In the genomic region with DNA sequence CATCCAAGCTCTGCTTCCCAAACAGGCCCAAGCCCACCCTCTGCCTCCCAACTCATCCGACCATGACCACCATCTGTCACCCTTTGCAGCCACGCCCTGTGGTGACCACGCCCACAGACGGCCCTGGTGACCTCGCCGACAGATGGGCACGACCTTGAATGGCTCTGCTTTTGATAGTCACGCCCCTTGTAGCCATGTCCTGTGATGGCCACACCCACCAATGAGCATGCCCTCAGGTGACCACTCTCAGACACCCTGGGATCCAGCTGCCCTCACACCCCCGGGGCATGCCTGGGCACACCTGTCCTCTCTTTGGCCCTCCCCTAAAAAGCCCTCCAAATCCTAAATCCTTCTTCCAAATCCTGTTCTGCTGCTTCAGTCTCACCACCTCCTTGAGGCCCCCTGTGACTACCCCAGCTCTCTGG, we compare ENCODE assay signal across 1 cellular context.
TF ChIP-seq lines count a peak whose summit lies in the region.

No MANE protein-coding gene starts in this region.

TF ChIP-seq in HepG2, 621 proteins besides CTCF, POLR2A, EP300 and RAD21 (continued from another document and continues in another):
- TF ChIP-seq, protein P1, sequence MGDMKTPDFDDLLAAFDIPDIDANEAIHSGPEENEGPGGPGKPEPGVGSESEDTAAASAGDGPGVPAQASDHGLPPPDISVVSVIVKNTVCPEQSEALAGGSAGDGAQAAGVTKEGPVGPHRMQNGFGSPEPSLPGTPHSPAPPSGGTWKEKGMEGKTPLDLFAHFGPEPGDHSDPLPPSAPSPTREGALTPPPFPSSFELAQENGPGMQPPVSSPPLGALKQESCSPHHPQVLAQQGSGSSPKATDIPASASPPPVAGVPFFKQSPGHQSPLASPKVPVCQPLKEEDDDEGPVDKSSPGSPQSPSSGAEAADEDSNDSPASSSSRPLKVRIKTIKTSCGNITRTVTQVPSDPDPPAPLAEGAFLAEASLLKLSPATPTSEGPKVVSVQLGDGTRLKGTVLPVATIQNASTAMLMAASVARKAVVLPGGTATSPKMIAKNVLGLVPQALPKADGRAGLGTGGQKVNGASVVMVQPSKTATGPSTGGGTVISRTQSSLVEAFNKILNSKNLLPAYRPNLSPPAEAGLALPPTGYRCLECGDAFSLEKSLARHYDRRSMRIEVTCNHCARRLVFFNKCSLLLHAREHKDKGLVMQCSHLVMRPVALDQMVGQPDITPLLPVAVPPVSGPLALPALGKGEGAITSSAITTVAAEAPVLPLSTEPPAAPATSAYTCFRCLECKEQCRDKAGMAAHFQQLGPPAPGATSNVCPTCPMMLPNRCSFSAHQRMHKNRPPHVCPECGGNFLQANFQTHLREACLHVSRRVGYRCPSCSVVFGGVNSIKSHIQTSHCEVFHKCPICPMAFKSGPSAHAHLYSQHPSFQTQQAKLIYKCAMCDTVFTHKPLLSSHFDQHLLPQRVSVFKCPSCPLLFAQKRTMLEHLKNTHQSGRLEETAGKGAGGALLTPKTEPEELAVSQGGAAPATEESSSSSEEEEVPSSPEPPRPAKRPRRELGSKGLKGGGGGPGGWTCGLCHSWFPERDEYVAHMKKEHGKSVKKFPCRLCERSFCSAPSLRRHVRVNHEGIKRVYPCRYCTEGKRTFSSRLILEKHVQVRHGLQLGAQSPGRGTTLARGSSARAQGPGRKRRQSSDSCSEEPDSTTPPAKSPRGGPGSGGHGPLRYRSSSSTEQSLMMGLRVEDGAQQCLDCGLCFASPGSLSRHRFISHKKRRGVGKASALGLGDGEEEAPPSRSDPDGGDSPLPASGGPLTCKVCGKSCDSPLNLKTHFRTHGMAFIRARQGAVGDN (CRISPR knock-in tag; IDR thresholded peaks at IDR 0.05) = no peak
- TF ChIP-seq SP1 (IDR thresholded peaks at IDR 0.05) (no peak), SP1 (CRISPR knock-in tag; IDR thresholded peaks at IDR 0.05) (peak; percentile 31; the same call in 1 of the 2 replicates), YEATS2 (CRISPR knock-in tag; IDR thresholded peaks at IDR 0.05; ENCODE audit: borderline replicate concordance) (no peak), MZF1 (CRISPR knock-in tag; IDR thresholded peaks at IDR 0.05; ENCODE audit: borderline replicate concordance) (peak; percentile 32; the same call in 1 of the 2 replicates), HMG20A (CRISPR knock-in tag; IDR thresholded peaks at IDR 0.05; ENCODE audit: borderline replicate concordance) (no peak), TRIM24 (CRISPR knock-in tag; IDR thresholded peaks at IDR 0.05) (no peak), JUN (CRISPR knock-in tag; IDR thresholded peaks at IDR 0.05) (no peak), CCAR2 (optimal IDR thresholded peaks at IDR 0.05; ENCODE audit: low read depth, low read length) (no peak), ZNF354B (CRISPR knock-in tag; IDR thresholded peaks at IDR 0.05) (no peak), ZNF724P (CRISPR knock-in tag; IDR thresholded peaks at IDR 0.05; ENCODE audit: borderline replicate concordance) (no peak), RBAK (CRISPR knock-in tag; IDR thresholded peaks at IDR 0.05) (no peak), NR1H2 (CRISPR knock-in tag; IDR thresholded peaks at IDR 0.05; ENCODE audit: borderline replicate concordance, low read depth) (no peak), ZNF776 (CRISPR knock-in tag; IDR thresholded peaks at IDR 0.05) (no peak), ZNF441 (CRISPR knock-in tag; IDR thresholded peaks at IDR 0.05; ENCODE audit: borderline replicate concordance) (no peak), SP2 (CRISPR knock-in tag; IDR thresholded peaks at IDR 0.05) (no peak), TAF1 (CRISPR knock-in tag; IDR thresholded peaks at IDR 0.05) (no peak), RBM39 (IDR thresholded peaks at IDR 0.05; ENCODE audit: low read depth, low read length, poor library complexity, severe bottlenecking) (no peak), NR2F6 (IDR thresholded peaks at IDR 0.05) (no peak), NR2F6 (CRISPR knock-in tag; IDR thresholded peaks at IDR 0.05) (no peak), ZNF569 (CRISPR knock-in tag; IDR thresholded peaks at IDR 0.05; ENCODE audit: borderline replicate concordance) (no peak), MAF1 (CRISPR knock-in tag; IDR thresholded peaks at IDR 0.05; ENCODE audit: borderline replicate concordance) (no peak), ARHGAP35 (CRISPR knock-in tag; IDR thresholded peaks at IDR 0.05; ENCODE audit: borderline replicate concordance) (no peak), DNMT3B (CRISPR knock-in tag; conservative IDR thresholded peaks at IDR 0.05) (no peak), ZNF333 (CRISPR knock-in tag; IDR thresholded peaks at IDR 0.05; ENCODE audit: borderline replicate concordance) (0 out of 2 replicates have a peak, but pooled peaks have one; percentile 11), ZNF772 (CRISPR knock-in tag; IDR thresholded peaks at IDR 0.05) (no peak; the same call in 1 of the 2 replicates), ZFP36L1 (CRISPR knock-in tag; IDR thresholded peaks at IDR 0.05) (no peak), ZNF766 (CRISPR knock-in tag; IDR thresholded peaks at IDR 0.05; ENCODE audit: borderline replicate concordance) (no peak), MED8 (CRISPR knock-in tag; IDR thresholded peaks at IDR 0.05; ENCODE audit: insufficient replicate concordance) (peak; percentile 5), ZFP90 (CRISPR knock-in tag; IDR thresholded peaks at IDR 0.05; ENCODE audit: borderline replicate concordance) (no peak), TEAD3 (CRISPR knock-in tag; optimal IDR thresholded peaks at IDR 0.05; ENCODE audit: borderline replicate concordance) (no peak), CCDC6 (CRISPR knock-in tag; IDR thresholded peaks at IDR 0.05) (no peak), ZNF83 (CRISPR knock-in tag; IDR thresholded peaks at IDR 0.05; ENCODE audit: borderline replicate concordance) (0 out of 2 replicates have a peak, but pooled peaks have one; percentile 46), HNRNPH1 (optimal IDR thresholded peaks at IDR 0.05; ENCODE audit: low read depth, low read length) (no peak), NR2F2 (IDR thresholded peaks at IDR 0.05; ENCODE audit: borderline replicate concordance, low read depth) (no peak), CREM (IDR thresholded peaks at IDR 0.05) (no peak), CREM (CRISPR knock-in tag; IDR thresholded peaks at IDR 0.05) (no peak), ARID2 (CRISPR knock-in tag; IDR thresholded peaks at IDR 0.05; ENCODE audit: borderline replicate concordance) (no peak), ZFP82 (CRISPR knock-in tag; IDR thresholded peaks at IDR 0.05; ENCODE audit: borderline replicate concordance) (no peak), TEAD2 (CRISPR knock-in tag; IDR thresholded peaks at IDR 0.05) (no peak), TBX3 (IDR thresholded peaks at IDR 0.05; ENCODE audit: borderline replicate concordance) (0 out of 2 replicates have a peak, but pooled peaks have one; percentile 26), RFX1 (IDR thresholded peaks at IDR 0.05) (no peak)
- TF ChIP-seq, protein P2, sequence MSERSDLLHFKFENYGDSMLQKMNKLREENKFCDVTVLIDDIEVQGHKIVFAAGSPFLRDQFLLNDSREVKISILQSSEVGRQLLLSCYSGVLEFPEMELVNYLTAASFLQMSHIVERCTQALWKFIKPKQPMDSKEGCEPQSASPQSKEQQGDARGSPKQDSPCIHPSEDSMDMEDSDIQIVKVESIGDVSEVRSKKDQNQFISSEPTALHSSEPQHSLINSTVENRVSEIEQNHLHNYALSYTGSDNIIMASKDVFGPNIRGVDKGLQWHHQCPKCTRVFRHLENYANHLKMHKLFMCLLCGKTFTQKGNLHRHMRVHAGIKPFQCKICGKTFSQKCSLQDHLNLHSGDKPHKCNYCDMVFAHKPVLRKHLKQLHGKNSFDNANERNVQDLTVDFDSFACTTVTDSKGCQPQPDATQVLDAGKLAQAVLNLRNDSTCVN (CRISPR knock-in tag; IDR thresholded peaks at IDR 0.05; ENCODE audit: borderline replicate concordance) = no peak
- TF ChIP-seq, protein P3, sequence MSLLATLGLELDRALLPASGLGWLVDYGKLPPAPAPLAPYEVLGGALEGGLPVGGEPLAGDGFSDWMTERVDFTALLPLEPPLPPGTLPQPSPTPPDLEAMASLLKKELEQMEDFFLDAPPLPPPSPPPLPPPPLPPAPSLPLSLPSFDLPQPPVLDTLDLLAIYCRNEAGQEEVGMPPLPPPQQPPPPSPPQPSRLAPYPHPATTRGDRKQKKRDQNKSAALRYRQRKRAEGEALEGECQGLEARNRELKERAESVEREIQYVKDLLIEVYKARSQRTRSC (CRISPR knock-in tag; IDR thresholded peaks at IDR 0.05; ENCODE audit: low read depth) = no peak
- TF ChIP-seq, protein P4, sequence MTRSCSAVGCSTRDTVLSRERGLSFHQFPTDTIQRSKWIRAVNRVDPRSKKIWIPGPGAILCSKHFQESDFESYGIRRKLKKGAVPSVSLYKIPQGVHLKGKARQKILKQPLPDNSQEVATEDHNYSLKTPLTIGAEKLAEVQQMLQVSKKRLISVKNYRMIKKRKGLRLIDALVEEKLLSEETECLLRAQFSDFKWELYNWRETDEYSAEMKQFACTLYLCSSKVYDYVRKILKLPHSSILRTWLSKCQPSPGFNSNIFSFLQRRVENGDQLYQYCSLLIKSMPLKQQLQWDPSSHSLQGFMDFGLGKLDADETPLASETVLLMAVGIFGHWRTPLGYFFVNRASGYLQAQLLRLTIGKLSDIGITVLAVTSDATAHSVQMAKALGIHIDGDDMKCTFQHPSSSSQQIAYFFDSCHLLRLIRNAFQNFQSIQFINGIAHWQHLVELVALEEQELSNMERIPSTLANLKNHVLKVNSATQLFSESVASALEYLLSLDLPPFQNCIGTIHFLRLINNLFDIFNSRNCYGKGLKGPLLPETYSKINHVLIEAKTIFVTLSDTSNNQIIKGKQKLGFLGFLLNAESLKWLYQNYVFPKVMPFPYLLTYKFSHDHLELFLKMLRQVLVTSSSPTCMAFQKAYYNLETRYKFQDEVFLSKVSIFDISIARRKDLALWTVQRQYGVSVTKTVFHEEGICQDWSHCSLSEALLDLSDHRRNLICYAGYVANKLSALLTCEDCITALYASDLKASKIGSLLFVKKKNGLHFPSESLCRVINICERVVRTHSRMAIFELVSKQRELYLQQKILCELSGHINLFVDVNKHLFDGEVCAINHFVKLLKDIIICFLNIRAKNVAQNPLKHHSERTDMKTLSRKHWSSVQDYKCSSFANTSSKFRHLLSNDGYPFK (CRISPR knock-in tag; IDR thresholded peaks at IDR 0.05; ENCODE audit: borderline replicate concordance) = no peak
- TF ChIP-seq, protein P5, sequence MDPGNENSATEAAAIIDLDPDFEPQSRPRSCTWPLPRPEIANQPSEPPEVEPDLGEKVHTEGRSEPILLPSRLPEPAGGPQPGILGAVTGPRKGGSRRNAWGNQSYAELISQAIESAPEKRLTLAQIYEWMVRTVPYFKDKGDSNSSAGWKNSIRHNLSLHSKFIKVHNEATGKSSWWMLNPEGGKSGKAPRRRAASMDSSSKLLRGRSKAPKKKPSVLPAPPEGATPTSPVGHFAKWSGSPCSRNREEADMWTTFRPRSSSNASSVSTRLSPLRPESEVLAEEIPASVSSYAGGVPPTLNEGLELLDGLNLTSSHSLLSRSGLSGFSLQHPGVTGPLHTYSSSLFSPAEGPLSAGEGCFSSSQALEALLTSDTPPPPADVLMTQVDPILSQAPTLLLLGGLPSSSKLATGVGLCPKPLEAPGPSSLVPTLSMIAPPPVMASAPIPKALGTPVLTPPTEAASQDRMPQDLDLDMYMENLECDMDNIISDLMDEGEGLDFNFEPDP (CRISPR knock-in tag; conservative IDR thresholded peaks at IDR 0.05) = 0 out of 2 replicates have a peak, but pooled peaks have one; percentile 9
- TF ChIP-seq, protein P6, sequence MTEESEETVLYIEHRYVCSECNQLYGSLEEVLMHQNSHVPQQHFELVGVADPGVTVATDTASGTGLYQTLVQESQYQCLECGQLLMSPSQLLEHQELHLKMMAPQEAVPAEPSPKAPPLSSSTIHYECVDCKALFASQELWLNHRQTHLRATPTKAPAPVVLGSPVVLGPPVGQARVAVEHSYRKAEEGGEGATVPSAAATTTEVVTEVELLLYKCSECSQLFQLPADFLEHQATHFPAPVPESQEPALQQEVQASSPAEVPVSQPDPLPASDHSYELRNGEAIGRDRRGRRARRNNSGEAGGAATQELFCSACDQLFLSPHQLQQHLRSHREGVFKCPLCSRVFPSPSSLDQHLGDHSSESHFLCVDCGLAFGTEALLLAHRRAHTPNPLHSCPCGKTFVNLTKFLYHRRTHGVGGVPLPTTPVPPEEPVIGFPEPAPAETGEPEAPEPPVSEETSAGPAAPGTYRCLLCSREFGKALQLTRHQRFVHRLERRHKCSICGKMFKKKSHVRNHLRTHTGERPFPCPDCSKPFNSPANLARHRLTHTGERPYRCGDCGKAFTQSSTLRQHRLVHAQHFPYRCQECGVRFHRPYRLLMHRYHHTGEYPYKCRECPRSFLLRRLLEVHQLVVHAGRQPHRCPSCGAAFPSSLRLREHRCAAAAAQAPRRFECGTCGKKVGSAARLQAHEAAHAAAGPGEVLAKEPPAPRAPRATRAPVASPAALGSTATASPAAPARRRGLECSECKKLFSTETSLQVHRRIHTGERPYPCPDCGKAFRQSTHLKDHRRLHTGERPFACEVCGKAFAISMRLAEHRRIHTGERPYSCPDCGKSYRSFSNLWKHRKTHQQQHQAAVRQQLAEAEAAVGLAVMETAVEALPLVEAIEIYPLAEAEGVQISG (CRISPR knock-in tag; IDR thresholded peaks at IDR 0.05) = no peak
- TF ChIP-seq, protein P7, sequence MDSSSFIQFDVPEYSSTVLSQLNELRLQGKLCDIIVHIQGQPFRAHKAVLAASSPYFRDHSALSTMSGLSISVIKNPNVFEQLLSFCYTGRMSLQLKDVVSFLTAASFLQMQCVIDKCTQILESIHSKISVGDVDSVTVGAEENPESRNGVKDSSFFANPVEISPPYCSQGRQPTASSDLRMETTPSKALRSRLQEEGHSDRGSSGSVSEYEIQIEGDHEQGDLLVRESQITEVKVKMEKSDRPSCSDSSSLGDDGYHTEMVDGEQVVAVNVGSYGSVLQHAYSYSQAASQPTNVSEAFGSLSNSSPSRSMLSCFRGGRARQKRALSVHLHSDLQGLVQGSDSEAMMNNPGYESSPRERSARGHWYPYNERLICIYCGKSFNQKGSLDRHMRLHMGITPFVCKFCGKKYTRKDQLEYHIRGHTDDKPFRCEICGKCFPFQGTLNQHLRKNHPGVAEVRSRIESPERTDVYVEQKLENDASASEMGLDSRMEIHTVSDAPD (CRISPR knock-in tag; IDR thresholded peaks at IDR 0.05) = no peak
- TF ChIP-seq, protein P8, sequence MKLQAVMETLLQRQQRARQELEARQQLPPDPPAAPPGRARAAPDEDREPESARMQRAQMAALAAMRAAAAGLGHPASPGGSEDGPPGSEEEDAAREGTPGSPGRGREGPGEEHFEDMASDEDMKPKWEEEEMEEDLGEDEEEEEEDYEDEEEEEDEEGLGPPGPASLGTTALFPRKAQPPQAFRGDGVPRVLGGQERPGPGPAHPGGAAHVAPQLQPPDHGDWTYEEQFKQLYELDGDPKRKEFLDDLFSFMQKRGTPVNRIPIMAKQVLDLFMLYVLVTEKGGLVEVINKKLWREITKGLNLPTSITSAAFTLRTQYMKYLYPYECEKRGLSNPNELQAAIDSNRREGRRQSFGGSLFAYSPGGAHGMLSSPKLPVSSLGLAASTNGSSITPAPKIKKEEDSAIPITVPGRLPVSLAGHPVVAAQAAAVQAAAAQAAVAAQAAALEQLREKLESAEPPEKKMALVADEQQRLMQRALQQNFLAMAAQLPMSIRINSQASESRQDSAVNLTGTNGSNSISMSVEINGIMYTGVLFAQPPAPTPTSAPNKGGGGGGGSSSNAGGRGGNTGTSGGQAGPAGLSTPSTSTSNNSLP (IDR thresholded peaks at IDR 0.05; ENCODE audit: low read depth, low read length) = no peak
